Comparison of ENCODE assay signal across 8 cellular contexts in genomic region chr6:75296811-75297779, GRCh38. TPM values are rescaled to one million over a fixed set of nuclear protein-coding genes. Genes with fewer than 3 reads are reported as not detected.
DNase-seq lines count a peak whose midpoint lies in the region; ATAC-seq and TF ChIP-seq lines count a peak whose summit lies in the region.

No MANE protein-coding gene starts in this region.

- no peak overlapping the region for H3K4me3 ChIP-seq in dorsolateral prefrontal cortex

- DNase-seq in DMS 273 treated with DMSO at 0.1 percent for 48 hours (lab: John Stamatoyannopoulos, UW) (peak; percentile 48), OCI-M1 (lab: John Stamatoyannopoulos, UW) (peak; percentile 88), dorsolateral prefrontal cortex (no peak), midbrain (lab: John Stamatoyannopoulos, UW) (peak; percentile 77), COLO668 (lab: John Stamatoyannopoulos, UW; ENCODE audit: unreplicated experiment) (no peak), T1000 (lab: John Stamatoyannopoulos, UW) (no peak)

- no peaks in the 10 kb centered on the region for H3K27me3 ChIP-seq in dorsolateral prefrontal cortex

- H3K27ac ChIP-seq in dorsolateral prefrontal cortex = no peak overlapping the region

- TF ChIP-seq RAD21 in Ishikawa (IDR thresholded peaks at IDR 0.05; ENCODE audit: low read depth) = peak; percentile 91

- peak; percentile 70 for ATAC-seq in GM21360 (IDR thresholded peaks at IDR 0.05; ENCODE audit: unreplicated experiment)

- intact Hi-C loops in dorsolateral prefrontal cortex (cut with DNase I) = loop anchor here in 1 of 2 donors (5.0 kb wide), 1 partner anchor 230 kb away; no protein-coding TSS in a partner anchor

- no peak for TF ChIP-seq EP300 in Ishikawa (IDR thresholded peaks at IDR 0.05; ENCODE audit: borderline replicate concordance)

- peak; percentile 59 to 92 (median 80) for TF ChIP-seq CTCF in dorsolateral prefrontal cortex (IDR thresholded peaks at IDR 0.05 in 54 of 56, conservative IDR thresholded peaks at IDR 0.05 in 2 of 56; ENCODE audit: low read depth in 1 of 56, partially characterized antibody in 56 of 56)

TF ChIP-seq in Ishikawa, 13 proteins besides CTCF, POLR2A, EP300 and RAD21:
- no peak for TF ChIP-seq TEAD4 (IDR thresholded peaks at IDR 0.05)
- TF ChIP-seq NFIC (IDR thresholded peaks at IDR 0.05) = peak; percentile 86
- TF ChIP-seq TAF1 (IDR thresholded peaks at IDR 0.05; ENCODE audit: low read depth) = no peak
- TF ChIP-seq YY1 (IDR thresholded peaks at IDR 0.05; ENCODE audit: low read depth) = no peak
- TF ChIP-seq FOXM1 (IDR thresholded peaks at IDR 0.05; ENCODE audit: borderline replicate concordance, low read depth) = no peak
- no peak for TF ChIP-seq CREB1 (IDR thresholded peaks at IDR 0.05; ENCODE audit: low read depth)
- TF ChIP-seq TCF12 (IDR thresholded peaks at IDR 0.05; ENCODE audit: low read depth) = no peak

RNA-seq across cellular contexts. Expression of gene TMEM30A, which starts 12.5 kb away (rescaled TPM):
- 100 to 1,000 TPM; 110 to 237 (median 190) TPM for total RNA-seq in dorsolateral prefrontal cortex

RNA-seq across cellular contexts. Expression of gene COX7A2, which starts 53.5 kb away (rescaled TPM):
- total RNA-seq in dorsolateral prefrontal cortex = 100 to 1,000 TPM; 186 to 540 (median 369) TPM

Comparison
In these comparisons a context has a peak if more than half of its experiments do, and no peak if none do; other contexts are left out.
1. DNase-seq: peak in DMS 273 treated with DMSO at 0.1 percent for 48 hours (single experiment), OCI-M1 (single experiment) and midbrain (single experiment); none in dorsolateral prefrontal cortex (0 of 10), COLO668 (single experiment) and T1000 (single experiment).